ENCODE assay signal across 22 cellular contexts in the genomic region with DNA sequence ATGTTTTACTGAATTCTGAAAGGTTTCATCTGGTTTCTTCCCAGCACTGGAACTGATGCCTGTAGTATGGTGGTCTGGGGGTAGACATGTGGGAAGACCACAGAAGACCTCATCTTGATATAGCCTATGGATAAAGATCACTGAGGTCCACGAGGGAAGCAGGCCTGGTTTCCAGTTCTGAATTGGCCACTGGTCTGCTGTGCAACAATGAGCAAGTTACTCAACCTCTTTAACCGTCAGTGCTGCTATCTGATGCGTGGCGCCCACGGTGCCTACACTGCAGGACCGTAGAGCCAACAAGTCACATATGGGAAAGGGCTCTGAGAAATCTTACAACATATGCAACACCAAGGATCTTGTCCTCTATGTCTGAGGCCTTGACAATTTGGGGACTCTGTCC. TPM values are rescaled to one million over a fixed set of nuclear protein-coding genes. Genes with fewer than 3 reads are reported as not detected.
DNase-seq lines count a peak whose midpoint lies in the region; ATAC-seq and TF ChIP-seq lines count a peak whose summit lies in the region.
"Had no signal": no experiment of that assay in that cellular context is flagged by ENCODE, and none has a peak within 500 bp of the region (broad histone marks: within the 10 kb centered on the region; RNA-seq: fewer than 3 reads in every experiment).

No MANE protein-coding gene starts in this region.

- intact Hi-C loops in naive thymus-derived CD4-positive, alpha-beta T cell (cut with micrococcal nuclease): no loop called here

- no peak for DNase-seq in WTC11 (ENCODE audit: low spot score)
- no peak for DNase-seq in naive thymus-derived CD4-positive, alpha-beta T cell
- no peak for DNase-seq in GM19238 (ENCODE audit: insufficient read length, low spot score)
- no peak for DNase-seq in RPMI8226
- DNase-seq in NCI-H1092 (lab: John Stamatoyannopoulos, UW): no peak
- DNase-seq: adrenal gland; heart right ventricle; NCI-H2029; NCI-H446 treated with DMSO at 0.1 percent for 48 hours; psoas muscle; stimulated activated CD4-positive, alpha-beta T cell treated with anti-CD3 and anti-CD28 coated beads, Interleukin-2, amount 100 ng/mL, for 48 hours had no signal

- no peaks in the 10 kb centered on the region for H3K27me3 ChIP-seq in DOHH2 (ENCODE audit: control insufficient read depth, low read length)
- no peaks in the 10 kb centered on the region for H3K27me3 ChIP-seq in naive thymus-derived CD4-positive, alpha-beta T cell (ENCODE audit: control insufficient read depth in 2 of 2, insufficient read depth in 2 of 2, low read length in 2 of 2)
- H3K27me3 ChIP-seq: adrenal gland, Peyer's patch, SJSA1 had no signal

- H3K4me3 Mint-ChIP-seq in WTC11: no peak overlapping the region
- peak overlapping the region in 3 of 10 donors; percentile 11 to 66 (median 38) for H3K4me3 Mint-ChIP-seq in naive thymus-derived CD4-positive, alpha-beta T cell
- H3K4me3 Mint-ChIP-seq: dendritic cell treated with granulocyte-macrophage colony-stimulating factor and Interleukin-4, amounts not matched to agents 40 ng/mL and 50 ng/mL, for 4 days; T-helper 1 cell treated with Interleukin-12 subunit alpha and Interleukin-12 subunit beta and Interleukin-4 antibody, amounts not matched to agents 30 μg/mL and 1 μg/mL, for 36 hours had no signal

- peaks cover 95% of the 10 kb centered on the region for H3K4me1 Mint-ChIP-seq in WTC11
- H3K4me1 Mint-ChIP-seq in naive thymus-derived CD4-positive, alpha-beta T cell: peaks cover 43 to 91% (median 79%) of the 10 kb centered on the region in 7 donors

- H3K79me2 ChIP-seq in DOHH2 (ENCODE audit: control insufficient read depth, low read length): peaks cover 66% of the 10 kb centered on the region

- ATAC-seq in GM21381 (IDR thresholded peaks at IDR 0.05; ENCODE audit: unreplicated experiment) (peak; percentile 19), WTC11 (no peak), HG02852 (IDR thresholded peaks at IDR 0.05; ENCODE audit: unreplicated experiment) (no peak)
- ATAC-seq in naive thymus-derived CD4-positive, alpha-beta T cell: peak; percentile 17
- ATAC-seq: heart right ventricle, K562, left lobe of liver, psoas muscle had no signal

- H3K4me1 ChIP-seq in DOHH2 (ENCODE audit: control insufficient read depth, low read length): peaks cover 30% of the 10 kb centered on the region
- peaks cover 12 to 17% of the 10 kb centered on the region in 2 donors for H3K4me1 ChIP-seq in naive thymus-derived CD4-positive, alpha-beta T cell (ENCODE audit: control insufficient read depth in 2 of 2, insufficient read depth in 2 of 2, low read length in 2 of 2)

- no peak for TF ChIP-seq CTCF in DOHH2 (IDR thresholded peaks at IDR 0.05; ENCODE audit: low read depth, low read length, poor library complexity, severe bottlenecking)
- TF ChIP-seq CTCF in WTC11 (IDR thresholded peaks at IDR 0.05): no peak

- no peaks in the 10 kb centered on the region for H3K9me3 Mint-ChIP-seq in WTC11
- H3K9me3 Mint-ChIP-seq in naive thymus-derived CD4-positive, alpha-beta T cell: no peaks in the 10 kb centered on the region
- H3K9me3 Mint-ChIP-seq: activated T-helper 2 cell treated with anti-CD3 and anti-CD28 coated beads, Interferon-gamma antibody, Interleukin-2, Interleukin-4, amounts not matched to agents 10 μg/mL and 5 μg/mL and 100 μg/mL, durations not matched to agents 14 hours and 24 hours and 36 hours; dendritic cell treated with granulocyte-macrophage colony-stimulating factor and Interleukin-4, amounts not matched to agents 40 ng/mL and 50 ng/mL, for 4 days; T-helper 1 cell treated with Interleukin-12 subunit alpha and Interleukin-12 subunit beta and Interleukin-4 antibody, amounts not matched to agents 30 μg/mL and 1 μg/mL, for 36 hours had no signal

- POLR2A ChIA-PET in WTC11 (lab: Charles Lee): interaction anchor here (1.7 kb wide), 1 partner anchor 12 kb away, joined by 9 read pairs; no protein-coding TSS in a partner anchor
- POLR2A ChIA-PET in naive thymus-derived CD4-positive, alpha-beta T cell (lab: Charles Lee): no interaction called here

- H3K4me2 ChIP-seq in DOHH2 (ENCODE audit: low read length): peak overlapping the region; percentile 58

- H3K36me3 ChIP-seq in DOHH2 (ENCODE audit: control insufficient read depth, low read length): peaks cover 88% of the 10 kb centered on the region
- H3K36me3 ChIP-seq in naive thymus-derived CD4-positive, alpha-beta T cell (ENCODE audit: control insufficient read depth in 2 of 3, insufficient read depth in 3 of 3, low read length in 3 of 3): peaks cover 0 to 72% (median 5%) of the 10 kb centered on the region in 3 experiments

- H4K20me1 ChIP-seq in DOHH2 (ENCODE audit: control insufficient read depth, insufficient read depth, low read depth, low read length): peaks cover 24% of the 10 kb centered on the region

- no peaks in the 10 kb centered on the region for H3K9me2 ChIP-seq in DOHH2 (replicated peaks; ENCODE audit: control insufficient read depth, low read length)

- no peak overlapping the region for H3K27ac ChIP-seq in DOHH2 (ENCODE audit: low read depth, low read length)
- no peak overlapping the region for H3K27ac ChIP-seq in naive thymus-derived CD4-positive, alpha-beta T cell (ENCODE audit: low read depth, low read length)
- H3K27ac ChIP-seq: adrenal gland, heart right ventricle, Peyer's patch, psoas muscle, SJSA1, skin epidermis had no signal

- no peaks in the 10 kb centered on the region for H3F3A ChIP-seq in DOHH2 (ENCODE audit: control insufficient read depth, insufficient read depth)

- peak overlapping the region; percentile 45 for H3K4me3 ChIP-seq in DOHH2 (ENCODE audit: low read length)
- no peak overlapping the region for H3K4me3 ChIP-seq in naive thymus-derived CD4-positive, alpha-beta T cell (ENCODE audit: low read length)
- H3K4me3 ChIP-seq: adrenal gland, heart right ventricle, K562, Peyer's patch, psoas muscle, SJSA1, skin epidermis had no signal

- H3K27me3 Mint-ChIP-seq in WTC11 (ENCODE audit: low read depth): no peaks in the 10 kb centered on the region
- H3K27me3 Mint-ChIP-seq in naive thymus-derived CD4-positive, alpha-beta T cell: no peaks in the 10 kb centered on the region
- H3K27me3 Mint-ChIP-seq: dendritic cell treated with granulocyte-macrophage colony-stimulating factor and Interleukin-4, amounts not matched to agents 40 ng/mL and 50 ng/mL, for 4 days had no signal

- no peaks in the 10 kb centered on the region for H3K9me3 ChIP-seq in DOHH2 (ENCODE audit: control insufficient read depth, insufficient read depth, low read length)
- H3K9me3 ChIP-seq in naive thymus-derived CD4-positive, alpha-beta T cell (ENCODE audit: control insufficient read depth in 2 of 3, low read length in 3 of 3): no peaks in the 10 kb centered on the region
- H3K9me3 ChIP-seq: adrenal gland, heart right ventricle, Peyer's patch, psoas muscle, SJSA1 had no signal

- CTCF ChIA-PET in WTC11 (lab: Charles Lee): interaction anchor here (1.9 kb wide), 1 partner anchor 15 kb away, joined by 6 read pairs; no protein-coding TSS in a partner anchor
- CTCF ChIA-PET in naive thymus-derived CD4-positive, alpha-beta T cell (lab: Charles Lee): no interaction called here

- H3K36me3 Mint-ChIP-seq in WTC11: peaks cover 27% of the 10 kb centered on the region
- H3K36me3 Mint-ChIP-seq in naive thymus-derived CD4-positive, alpha-beta T cell: peaks cover 4 to 65% (median 25%) of the 10 kb centered on the region in 5 donors

- 0 out of 2 replicates have a peak overlapping the region, but pooled peaks have one; percentile 37 for H3K27ac Mint-ChIP-seq in WTC11
- H3K27ac Mint-ChIP-seq in naive thymus-derived CD4-positive, alpha-beta T cell: peak overlapping the region in 1 of 9 donors; percentile 14
- H3K27ac Mint-ChIP-seq: activated T-helper 2 cell treated with anti-CD3 and anti-CD28 coated beads, Interferon-gamma antibody, Interleukin-2, Interleukin-4, amounts not matched to agents 10 μg/mL and 5 μg/mL and 100 μg/mL, durations not matched to agents 14 hours and 24 hours and 36 hours; dendritic cell treated with granulocyte-macrophage colony-stimulating factor and Interleukin-4, amounts not matched to agents 40 ng/mL and 50 ng/mL, for 4 days; T-helper 1 cell treated with Interleukin-12 subunit alpha and Interleukin-12 subunit beta and Interleukin-4 antibody, amounts not matched to agents 30 μg/mL and 1 μg/mL, for 36 hours had no signal

TF ChIP-seq in WTC11, 78 proteins besides CTCF, POLR2A, EP300 and RAD21 (continues in another document):
- TF ChIP-seq IRF2 (CRISPR knock-in tag; IDR thresholded peaks at IDR 0.05; ENCODE audit: borderline replicate concordance, low read depth) (no peak), CBFB (CRISPR knock-in tag; IDR thresholded peaks at IDR 0.05; ENCODE audit: low read depth) (no peak), NFYB (CRISPR knock-in tag; conservative IDR thresholded peaks at IDR 0.05; ENCODE audit: low read depth) (no peak), PRRX2 (CRISPR knock-in tag; IDR thresholded peaks at IDR 0.05) (no peak)
- TF ChIP-seq, protein P1, sequence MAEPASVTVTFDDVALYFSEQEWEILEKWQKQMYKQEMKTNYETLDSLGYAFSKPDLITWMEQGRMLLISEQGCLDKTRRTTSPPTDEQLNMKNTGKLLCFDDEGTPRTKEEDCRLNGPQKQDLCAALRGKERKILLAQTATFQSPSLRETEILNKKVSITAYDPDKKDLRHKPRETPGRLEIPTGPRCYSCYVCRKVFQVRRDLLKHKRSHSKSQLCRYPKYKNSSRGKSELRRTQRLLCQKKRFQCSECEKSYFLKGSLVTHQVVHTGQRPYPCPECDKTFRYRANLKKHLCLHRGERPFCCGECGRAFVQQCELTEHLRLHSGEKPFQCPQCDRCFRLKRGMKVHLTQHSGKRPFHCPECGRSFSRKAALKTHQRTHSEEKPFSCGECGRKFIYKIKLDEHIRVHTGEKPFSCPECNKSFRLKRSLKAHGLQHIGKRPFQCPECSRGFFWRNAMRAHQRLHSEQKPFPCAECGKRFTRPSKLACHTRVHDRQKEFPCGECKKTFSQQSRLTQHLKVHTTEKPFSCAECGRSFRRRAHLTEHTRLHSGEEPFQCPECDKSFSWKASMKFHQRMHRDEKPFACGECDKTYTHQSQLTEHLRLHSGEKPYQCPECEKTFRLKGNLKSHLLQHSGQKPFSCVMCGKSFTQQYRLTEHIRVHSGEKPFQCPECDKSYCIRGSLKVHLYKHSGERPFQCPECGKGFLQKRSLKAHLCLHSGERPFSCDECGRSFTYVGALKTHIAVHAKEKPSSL (CRISPR knock-in tag; conservative IDR thresholded peaks at IDR 0.05): no peak

RNA-seq across cellular contexts. Expression of a gene that starts 13.3 kb away (rescaled TPM):
- total RNA-seq in WTC11 (2021): 66.8 to 78.7 TPM (median 68.0 TPM) in 3 replicates
- 100 to 1,000 TPM in 4 of 5 experiments, 10 to 100 TPM in 1; 84.5 to 183 (median 120) TPM for total RNA-seq in naive thymus-derived CD4-positive, alpha-beta T cell
- polyA plus RNA-seq in naive thymus-derived CD4-positive, alpha-beta T cell: 10 to 100 TPM; 15.2 to 41.4 TPM

Comparison
In these comparisons a context has a peak if more than half of its experiments do, and no peak if none do; other contexts are left out.
1. ATAC-seq: peak in GM21381 (single experiment) and naive thymus-derived CD4-positive, alpha-beta T cell (single experiment); none in WTC11 (single experiment) and HG02852 (single experiment).